12 cellular contexts compared by ENCODE assay signal in the genomic region with DNA sequence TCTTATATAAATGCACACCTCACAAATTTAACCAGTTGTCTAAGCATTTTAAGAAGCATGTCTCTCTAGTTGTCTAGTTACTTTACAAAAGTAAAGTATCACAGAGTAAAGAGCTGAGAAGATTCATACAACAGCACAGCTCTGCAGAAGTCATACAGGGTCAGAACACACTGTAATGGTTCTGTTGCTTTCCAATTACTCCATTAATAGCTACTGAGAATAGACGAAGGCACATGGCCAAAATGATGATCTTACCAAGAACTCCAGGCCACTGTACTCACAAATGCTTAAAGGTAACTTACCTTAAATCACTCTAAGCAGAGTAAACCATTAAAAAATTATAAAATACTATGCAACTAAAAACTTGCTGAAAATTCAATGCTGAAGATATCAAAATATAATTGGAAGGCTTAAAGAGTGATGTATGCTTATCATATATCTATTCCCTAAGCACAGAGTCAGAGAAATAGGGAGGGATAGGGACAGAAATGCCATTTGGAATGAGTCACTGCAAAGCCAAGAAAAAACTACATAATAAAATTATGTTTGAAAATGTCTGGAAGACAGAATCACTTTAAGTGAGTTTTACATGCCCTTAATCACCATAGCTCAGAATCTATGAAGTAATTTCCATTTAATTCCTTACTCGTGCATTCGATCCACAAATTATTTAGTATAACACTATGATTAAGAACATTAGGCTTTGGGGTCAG.
DNase-seq lines count a peak whose midpoint lies in the region; ATAC-seq, FAIRE-seq and TF ChIP-seq lines count a peak whose summit lies in the region.
"Had no signal": no experiment of that assay in that cellular context is flagged by ENCODE, and none has a peak within 500 bp of the region (broad histone marks: within the 10 kb centered on the region; RNA-seq: fewer than 3 reads in every experiment).

No MANE protein-coding gene starts in this region.

- peaks cover 12% of the 10 kb centered on the region in 2 donors for H3K4me1 ChIP-seq in thoracic aorta (ENCODE audit: control insufficient read depth in 1 of 2, low read depth in 2 of 2)

- H3K27ac ChIP-seq in thoracic aorta: peak overlapping the region in 1 of 2 donors; percentile 25

- peaks cover 2% of the 10 kb centered on the region for H3K36me3 ChIP-seq in thoracic aorta

- no peaks in the 10 kb centered on the region for H3K27me3 ChIP-seq in thoracic aorta (replicated peaks; ENCODE audit: insufficient read depth)

- H3K4me3 ChIP-seq in thoracic aorta: peak overlapping the region; percentile 52

- ATAC-seq in thoracic aorta (ENCODE audit: insufficient number of reproducible peaks, low FRiP score, low read depth): no peak

- H3K9me3 ChIP-seq in thoracic aorta: no peaks in the 10 kb centered on the region

- peak; percentile 0 for DNase-seq in NCI-H2227 (lab: John Stamatoyannopoulos, UW; ENCODE audit: unreplicated experiment)
- no peak for DNase-seq in NCI-H2227 treated with DMSO at 0.1 percent for 48 hours (lab: John Stamatoyannopoulos, UW)
- DNase-seq in kidney glomerular epithelial cell (lab: John Stamatoyannopoulos, UW): peak; percentile 48
- DNase-seq in thoracic aorta (ENCODE audit: low spot score): no peak
- DNase-seq in NCI-H2081 (lab: John Stamatoyannopoulos, UW): no peak
- no peak for DNase-seq in globus pallidus (ENCODE audit: low spot score)
- no peak for DNase-seq in stimulated activated CD4-positive, alpha-beta T cell treated with anti-CD3 and anti-CD28 coated beads, Interleukin-4, amount 100 ng/mL, for 1 hour
- DNase-seq: effector CD4-positive, alpha-beta T cell; H7; SIG-M5 had no signal

- peak; percentile 5 for FAIRE-seq in colon (lab: Jason Lieb, UNC)
- FAIRE-seq: A204.1 had no signal

- TF ChIP-seq CTCF in thoracic aorta (IDR thresholded peaks at IDR 0.05): no peak

Comparison
In these comparisons a context has a peak if more than half of its experiments do, and no peak if none do; other contexts are left out.
1. DNase-seq: peak in NCI-H2227 (single experiment) and kidney glomerular epithelial cell (single experiment); none in NCI-H2227 treated with DMSO at 0.1 percent for 48 hours (single experiment), thoracic aorta (single experiment), NCI-H2081 (0 of 2), globus pallidus (single experiment) and stimulated activated CD4-positive, alpha-beta T cell treated with anti-CD3 and anti-CD28 coated beads, Interleukin-4, amount 100 ng/mL, for 1 hour (single experiment).